Comparison of ENCODE assay signal across 3 cellular contexts in the genomic region with DNA sequence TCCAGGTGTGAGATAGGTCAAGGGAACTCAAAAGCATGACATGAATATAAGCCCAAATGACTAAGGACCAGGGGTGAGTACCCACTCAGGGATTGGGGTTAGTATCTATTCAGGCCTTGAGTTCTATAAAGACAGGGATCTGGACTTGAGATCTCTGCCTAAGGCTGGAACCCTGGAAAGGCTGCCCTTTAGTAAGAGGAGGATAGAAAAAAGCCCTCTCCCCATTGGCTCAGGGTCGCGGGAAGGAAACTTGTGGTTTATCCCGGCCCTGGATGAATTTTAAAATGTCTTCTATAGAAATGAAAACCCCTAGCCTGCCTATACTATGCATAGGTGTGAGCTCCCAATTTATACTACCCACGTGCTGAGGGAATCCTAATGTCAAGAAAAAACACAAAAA.
TF ChIP-seq lines count a peak whose summit lies in the region.

No MANE protein-coding gene starts in this region.

TF ChIP-seq in IMR-90, 13 proteins besides CTCF, POLR2A, EP300 and RAD21:
- no peak for TF ChIP-seq MXI1 (IDR thresholded peaks at IDR 0.05; ENCODE audit: borderline replicate concordance, low read depth, low read length)
- TF ChIP-seq FOS (IDR thresholded peaks at IDR 0.05; ENCODE audit: low read depth, low read length), result no peak
- TF ChIP-seq, protein P1, sequence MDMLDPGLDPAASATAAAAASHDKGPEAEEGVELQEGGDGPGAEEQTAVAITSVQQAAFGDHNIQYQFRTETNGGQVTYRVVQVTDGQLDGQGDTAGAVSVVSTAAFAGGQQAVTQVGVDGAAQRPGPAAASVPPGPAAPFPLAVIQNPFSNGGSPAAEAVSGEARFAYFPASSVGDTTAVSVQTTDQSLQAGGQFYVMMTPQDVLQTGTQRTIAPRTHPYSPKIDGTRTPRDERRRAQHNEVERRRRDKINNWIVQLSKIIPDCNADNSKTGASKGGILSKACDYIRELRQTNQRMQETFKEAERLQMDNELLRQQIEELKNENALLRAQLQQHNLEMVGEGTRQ (IDR thresholded peaks at IDR 0.05; ENCODE audit: low read depth, low read length), result no peak
- no peak for TF ChIP-seq CEBPB (IDR thresholded peaks at IDR 0.05; ENCODE audit: low read depth, low read length)
- no peak for TF ChIP-seq MAFK (IDR thresholded peaks at IDR 0.05; ENCODE audit: low read depth, low read length)
- no peak for TF ChIP-seq RFX5 (IDR thresholded peaks at IDR 0.05; ENCODE audit: low read depth, low read length)
- TF ChIP-seq MAZ (IDR thresholded peaks at IDR 0.05; ENCODE audit: borderline replicate concordance, low read depth, low read length), result no peak
- TF ChIP-seq, protein P2, sequence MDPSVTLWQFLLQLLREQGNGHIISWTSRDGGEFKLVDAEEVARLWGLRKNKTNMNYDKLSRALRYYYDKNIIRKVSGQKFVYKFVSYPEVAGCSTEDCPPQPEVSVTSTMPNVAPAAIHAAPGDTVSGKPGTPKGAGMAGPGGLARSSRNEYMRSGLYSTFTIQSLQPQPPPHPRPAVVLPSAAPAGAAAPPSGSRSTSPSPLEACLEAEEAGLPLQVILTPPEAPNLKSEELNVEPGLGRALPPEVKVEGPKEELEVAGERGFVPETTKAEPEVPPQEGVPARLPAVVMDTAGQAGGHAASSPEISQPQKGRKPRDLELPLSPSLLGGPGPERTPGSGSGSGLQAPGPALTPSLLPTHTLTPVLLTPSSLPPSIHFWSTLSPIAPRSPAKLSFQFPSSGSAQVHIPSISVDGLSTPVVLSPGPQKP (IDR thresholded peaks at IDR 0.05; ENCODE audit: borderline replicate concordance, low read depth, low read length), result no peak
- TF ChIP-seq SMC3 (IDR thresholded peaks at IDR 0.05; ENCODE audit: low read depth, low read length), result no peak
- TF ChIP-seq NFE2L2 (IDR thresholded peaks at IDR 0.05; ENCODE audit: low read depth, low read length), result no peak
- TF ChIP-seq CHD1 (IDR thresholded peaks at IDR 0.05; ENCODE audit: low read depth, low read length), result no peak
- no peak for TF ChIP-seq BHLHE40 (IDR thresholded peaks at IDR 0.05; ENCODE audit: low read depth, low read length)

TF ChIP-seq in K562, 482 proteins besides CTCF, POLR2A, EP300 and RAD21 (continues in another document):
- TF ChIP-seq, protein P3, sequence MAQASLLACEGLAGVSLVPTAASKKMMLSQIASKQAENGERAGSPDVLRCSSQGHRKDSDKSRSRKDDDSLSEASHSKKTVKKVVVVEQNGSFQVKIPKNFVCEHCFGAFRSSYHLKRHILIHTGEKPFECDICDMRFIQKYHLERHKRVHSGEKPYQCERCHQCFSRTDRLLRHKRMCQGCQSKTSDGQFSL (CRISPR knock-in tag; IDR thresholded peaks at IDR 0.05), result no peak
- TF ChIP-seq, protein P3 (tag; IDR thresholded peaks at IDR 0.05), result no peak
- 0 out of 2 replicates have a peak, but pooled peaks have one; percentile 3 for TF ChIP-seq NFRKB (IDR thresholded peaks at IDR 0.05; ENCODE audit: low read depth)
- TF ChIP-seq, protein P4, sequence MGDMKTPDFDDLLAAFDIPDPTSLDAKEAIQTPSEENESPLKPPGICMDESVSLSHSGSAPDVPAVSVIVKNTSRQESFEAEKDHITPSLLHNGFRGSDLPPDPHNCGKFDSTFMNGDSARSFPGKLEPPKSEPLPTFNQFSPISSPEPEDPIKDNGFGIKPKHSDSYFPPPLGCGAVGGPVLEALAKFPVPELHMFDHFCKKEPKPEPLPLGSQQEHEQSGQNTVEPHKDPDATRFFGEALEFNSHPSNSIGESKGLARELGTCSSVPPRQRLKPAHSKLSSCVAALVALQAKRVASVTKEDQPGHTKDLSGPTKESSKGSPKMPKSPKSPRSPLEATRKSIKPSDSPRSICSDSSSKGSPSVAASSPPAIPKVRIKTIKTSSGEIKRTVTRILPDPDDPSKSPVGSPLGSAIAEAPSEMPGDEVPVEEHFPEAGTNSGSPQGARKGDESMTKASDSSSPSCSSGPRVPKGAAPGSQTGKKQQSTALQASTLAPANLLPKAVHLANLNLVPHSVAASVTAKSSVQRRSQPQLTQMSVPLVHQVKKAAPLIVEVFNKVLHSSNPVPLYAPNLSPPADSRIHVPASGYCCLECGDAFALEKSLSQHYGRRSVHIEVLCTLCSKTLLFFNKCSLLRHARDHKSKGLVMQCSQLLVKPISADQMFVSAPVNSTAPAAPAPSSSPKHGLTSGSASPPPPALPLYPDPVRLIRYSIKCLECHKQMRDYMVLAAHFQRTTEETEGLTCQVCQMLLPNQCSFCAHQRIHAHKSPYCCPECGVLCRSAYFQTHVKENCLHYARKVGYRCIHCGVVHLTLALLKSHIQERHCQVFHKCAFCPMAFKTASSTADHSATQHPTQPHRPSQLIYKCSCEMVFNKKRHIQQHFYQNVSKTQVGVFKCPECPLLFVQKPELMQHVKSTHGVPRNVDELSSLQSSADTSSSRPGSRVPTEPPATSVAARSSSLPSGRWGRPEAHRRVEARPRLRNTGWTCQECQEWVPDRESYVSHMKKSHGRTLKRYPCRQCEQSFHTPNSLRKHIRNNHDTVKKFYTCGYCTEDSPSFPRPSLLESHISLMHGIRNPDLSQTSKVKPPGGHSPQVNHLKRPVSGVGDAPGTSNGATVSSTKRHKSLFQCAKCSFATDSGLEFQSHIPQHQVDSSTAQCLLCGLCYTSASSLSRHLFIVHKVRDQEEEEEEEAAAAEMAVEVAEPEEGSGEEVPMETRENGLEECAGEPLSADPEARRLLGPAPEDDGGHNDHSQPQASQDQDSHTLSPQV (IDR thresholded peaks at IDR 0.05), result peak; percentile 74
- TF ChIP-seq ZNF699 (CRISPR knock-in tag; IDR thresholded peaks at IDR 0.05; ENCODE audit: insufficient replicate concordance), result no peak
- TF ChIP-seq DACH1 (IDR thresholded peaks at IDR 0.05; ENCODE audit: partially characterized antibody), result no peak
- TF ChIP-seq, protein P5, sequence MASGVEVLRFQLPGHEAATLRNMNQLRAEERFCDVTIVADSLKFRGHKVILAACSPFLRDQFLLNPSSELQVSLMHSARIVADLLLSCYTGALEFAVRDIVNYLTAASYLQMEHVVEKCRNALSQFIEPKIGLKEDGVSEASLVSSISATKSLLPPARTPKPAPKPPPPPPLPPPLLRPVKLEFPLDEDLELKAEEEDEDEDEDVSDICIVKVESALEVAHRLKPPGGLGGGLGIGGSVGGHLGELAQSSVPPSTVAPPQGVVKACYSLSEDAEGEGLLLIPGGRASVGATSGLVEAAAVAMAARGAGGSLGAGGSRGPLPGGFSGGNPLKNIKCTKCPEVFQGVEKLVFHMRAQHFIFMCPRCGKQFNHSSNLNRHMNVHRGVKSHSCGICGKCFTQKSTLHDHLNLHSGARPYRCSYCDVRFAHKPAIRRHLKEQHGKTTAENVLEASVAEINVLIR (CRISPR knock-in tag; IDR thresholded peaks at IDR 0.05), result no peak
- TF ChIP-seq ZNF282 (CRISPR knock-in tag; IDR thresholded peaks at IDR 0.05), result no peak
- no peak for TF ChIP-seq CCNT2 (IDR thresholded peaks at IDR 0.05; ENCODE audit: borderline replicate concordance, extremely low read depth, insufficient read length, low read depth, low read length)
- TF ChIP-seq, protein P6, sequence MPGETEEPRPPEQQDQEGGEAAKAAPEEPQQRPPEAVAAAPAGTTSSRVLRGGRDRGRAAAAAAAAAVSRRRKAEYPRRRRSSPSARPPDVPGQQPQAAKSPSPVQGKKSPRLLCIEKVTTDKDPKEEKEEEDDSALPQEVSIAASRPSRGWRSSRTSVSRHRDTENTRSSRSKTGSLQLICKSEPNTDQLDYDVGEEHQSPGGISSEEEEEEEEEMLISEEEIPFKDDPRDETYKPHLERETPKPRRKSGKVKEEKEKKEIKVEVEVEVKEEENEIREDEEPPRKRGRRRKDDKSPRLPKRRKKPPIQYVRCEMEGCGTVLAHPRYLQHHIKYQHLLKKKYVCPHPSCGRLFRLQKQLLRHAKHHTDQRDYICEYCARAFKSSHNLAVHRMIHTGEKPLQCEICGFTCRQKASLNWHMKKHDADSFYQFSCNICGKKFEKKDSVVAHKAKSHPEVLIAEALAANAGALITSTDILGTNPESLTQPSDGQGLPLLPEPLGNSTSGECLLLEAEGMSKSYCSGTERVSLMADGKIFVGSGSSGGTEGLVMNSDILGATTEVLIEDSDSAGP (CRISPR knock-in tag; IDR thresholded peaks at IDR 0.05), result no peak
- no peak for TF ChIP-seq JUNB (CRISPR knock-in tag; conservative IDR thresholded peaks at IDR 0.05)
- TF ChIP-seq ETV5 (CRISPR knock-in tag; IDR thresholded peaks at IDR 0.05; ENCODE audit: low read depth), result no peak
- no peak for TF ChIP-seq ZNF197 (CRISPR knock-in tag; IDR thresholded peaks at IDR 0.05; ENCODE audit: low read depth)
- TF ChIP-seq ADNP (tag; IDR thresholded peaks at IDR 0.05), result no peak
- no peak for TF ChIP-seq STAT5A (IDR thresholded peaks at IDR 0.05; ENCODE audit: borderline replicate concordance, low read length)
- no peak for TF ChIP-seq TAL1 (IDR thresholded peaks at IDR 0.05)

TF ChIP-seq in WTC11, 78 proteins besides CTCF, POLR2A, EP300 and RAD21 (continues in another document):
- TF ChIP-seq ZNF263 (CRISPR knock-in tag; IDR thresholded peaks at IDR 0.05; ENCODE audit: low read depth), result no peak
- TF ChIP-seq CREB1 (CRISPR knock-in tag; IDR thresholded peaks at IDR 0.05), result no peak
- TF ChIP-seq, protein P7, sequence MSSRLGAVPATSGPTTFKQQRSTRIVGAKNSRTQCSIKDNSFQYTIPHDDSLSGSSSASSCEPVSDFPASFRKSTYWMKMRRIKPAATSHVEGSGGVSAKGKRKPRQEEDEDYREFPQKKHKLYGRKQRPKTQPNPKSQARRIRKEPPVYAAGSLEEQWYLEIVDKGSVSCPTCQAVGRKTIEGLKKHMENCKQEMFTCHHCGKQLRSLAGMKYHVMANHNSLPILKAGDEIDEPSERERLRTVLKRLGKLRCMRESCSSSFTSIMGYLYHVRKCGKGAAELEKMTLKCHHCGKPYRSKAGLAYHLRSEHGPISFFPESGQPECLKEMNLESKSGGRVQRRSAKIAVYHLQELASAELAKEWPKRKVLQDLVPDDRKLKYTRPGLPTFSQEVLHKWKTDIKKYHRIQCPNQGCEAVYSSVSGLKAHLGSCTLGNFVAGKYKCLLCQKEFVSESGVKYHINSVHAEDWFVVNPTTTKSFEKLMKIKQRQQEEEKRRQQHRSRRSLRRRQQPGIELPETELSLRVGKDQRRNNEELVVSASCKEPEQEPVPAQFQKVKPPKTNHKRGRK (CRISPR knock-in tag; IDR thresholded peaks at IDR 0.05; ENCODE audit: borderline replicate concordance), result no peak
- TF ChIP-seq ZNF416 (CRISPR knock-in tag; IDR thresholded peaks at IDR 0.05), result no peak
- TF ChIP-seq, protein P8, sequence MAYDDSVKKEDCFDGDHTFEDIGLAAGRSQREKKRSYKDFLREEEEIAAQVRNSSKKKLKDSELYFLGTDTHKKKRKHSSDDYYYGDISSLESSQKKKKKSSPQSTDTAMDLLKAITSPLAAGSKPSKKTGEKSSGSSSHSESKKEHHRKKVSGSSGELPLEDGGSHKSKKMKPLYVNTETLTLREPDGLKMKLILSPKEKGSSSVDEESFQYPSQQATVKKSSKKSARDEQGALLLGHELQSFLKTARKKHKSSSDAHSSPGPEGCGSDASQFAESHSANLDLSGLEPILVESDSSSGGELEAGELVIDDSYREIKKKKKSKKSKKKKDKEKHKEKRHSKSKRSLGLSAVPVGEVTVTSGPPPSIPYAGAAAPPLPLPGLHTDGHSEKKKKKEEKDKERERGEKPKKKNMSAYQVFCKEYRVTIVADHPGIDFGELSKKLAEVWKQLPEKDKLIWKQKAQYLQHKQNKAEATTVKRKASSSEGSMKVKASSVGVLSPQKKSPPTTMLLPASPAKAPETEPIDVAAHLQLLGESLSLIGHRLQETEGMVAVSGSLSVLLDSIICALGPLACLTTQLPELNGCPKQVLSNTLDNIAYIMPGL (CRISPR knock-in tag; IDR thresholded peaks at IDR 0.05), result no peak
- TF ChIP-seq NFYB (CRISPR knock-in tag; conservative IDR thresholded peaks at IDR 0.05; ENCODE audit: low read depth), result no peak
- TF ChIP-seq FOXK1 (CRISPR knock-in tag; IDR thresholded peaks at IDR 0.05), result no peak
- TF ChIP-seq, protein P9, sequence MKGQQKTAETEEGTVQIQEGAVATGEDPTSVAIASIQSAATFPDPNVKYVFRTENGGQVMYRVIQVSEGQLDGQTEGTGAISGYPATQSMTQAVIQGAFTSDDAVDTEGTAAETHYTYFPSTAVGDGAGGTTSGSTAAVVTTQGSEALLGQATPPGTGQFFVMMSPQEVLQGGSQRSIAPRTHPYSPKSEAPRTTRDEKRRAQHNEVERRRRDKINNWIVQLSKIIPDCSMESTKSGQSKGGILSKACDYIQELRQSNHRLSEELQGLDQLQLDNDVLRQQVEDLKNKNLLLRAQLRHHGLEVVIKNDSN (CRISPR knock-in tag; IDR thresholded peaks at IDR 0.05), result no peak
- TF ChIP-seq PRRX2 (CRISPR knock-in tag; IDR thresholded peaks at IDR 0.05), result no peak
- TF ChIP-seq, protein P10, sequence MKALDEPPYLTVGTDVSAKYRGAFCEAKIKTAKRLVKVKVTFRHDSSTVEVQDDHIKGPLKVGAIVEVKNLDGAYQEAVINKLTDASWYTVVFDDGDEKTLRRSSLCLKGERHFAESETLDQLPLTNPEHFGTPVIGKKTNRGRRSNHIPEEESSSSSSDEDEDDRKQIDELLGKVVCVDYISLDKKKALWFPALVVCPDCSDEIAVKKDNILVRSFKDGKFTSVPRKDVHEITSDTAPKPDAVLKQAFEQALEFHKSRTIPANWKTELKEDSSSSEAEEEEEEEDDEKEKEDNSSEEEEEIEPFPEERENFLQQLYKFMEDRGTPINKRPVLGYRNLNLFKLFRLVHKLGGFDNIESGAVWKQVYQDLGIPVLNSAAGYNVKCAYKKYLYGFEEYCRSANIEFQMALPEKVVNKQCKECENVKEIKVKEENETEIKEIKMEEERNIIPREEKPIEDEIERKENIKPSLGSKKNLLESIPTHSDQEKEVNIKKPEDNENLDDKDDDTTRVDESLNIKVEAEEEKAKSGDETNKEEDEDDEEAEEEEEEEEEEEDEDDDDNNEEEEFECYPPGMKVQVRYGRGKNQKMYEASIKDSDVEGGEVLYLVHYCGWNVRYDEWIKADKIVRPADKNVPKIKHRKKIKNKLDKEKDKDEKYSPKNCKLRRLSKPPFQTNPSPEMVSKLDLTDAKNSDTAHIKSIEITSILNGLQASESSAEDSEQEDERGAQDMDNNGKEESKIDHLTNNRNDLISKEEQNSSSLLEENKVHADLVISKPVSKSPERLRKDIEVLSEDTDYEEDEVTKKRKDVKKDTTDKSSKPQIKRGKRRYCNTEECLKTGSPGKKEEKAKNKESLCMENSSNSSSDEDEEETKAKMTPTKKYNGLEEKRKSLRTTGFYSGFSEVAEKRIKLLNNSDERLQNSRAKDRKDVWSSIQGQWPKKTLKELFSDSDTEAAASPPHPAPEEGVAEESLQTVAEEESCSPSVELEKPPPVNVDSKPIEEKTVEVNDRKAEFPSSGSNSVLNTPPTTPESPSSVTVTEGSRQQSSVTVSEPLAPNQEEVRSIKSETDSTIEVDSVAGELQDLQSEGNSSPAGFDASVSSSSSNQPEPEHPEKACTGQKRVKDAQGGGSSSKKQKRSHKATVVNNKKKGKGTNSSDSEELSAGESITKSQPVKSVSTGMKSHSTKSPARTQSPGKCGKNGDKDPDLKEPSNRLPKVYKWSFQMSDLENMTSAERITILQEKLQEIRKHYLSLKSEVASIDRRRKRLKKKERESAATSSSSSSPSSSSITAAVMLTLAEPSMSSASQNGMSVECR (CRISPR knock-in tag; IDR thresholded peaks at IDR 0.05; ENCODE audit: borderline replicate concordance), result no peak
- no peak for TF ChIP-seq TP53 (CRISPR knock-in tag; IDR thresholded peaks at IDR 0.05)
- no peak for TF ChIP-seq SMAD3 (CRISPR knock-in tag; IDR thresholded peaks at IDR 0.05; ENCODE audit: borderline replicate concordance)
- no peak for TF ChIP-seq GTF2I (CRISPR knock-in tag; conservative IDR thresholded peaks at IDR 0.05)
- TF ChIP-seq OVOL2 (CRISPR knock-in tag; IDR thresholded peaks at IDR 0.05; ENCODE audit: borderline replicate concordance), result no peak
